1 cellular context compared by ENCODE assay signal in genomic region chr17:63843387-63844292, GRCh38.
TF ChIP-seq lines count a peak whose summit lies in the region.

No MANE protein-coding gene starts in this region.

TF ChIP-seq in HEK293, 187 proteins besides CTCF, POLR2A, EP300 and RAD21 (continued from another document):
- TF ChIP-seq ZNF747 (tag by site-specific recombination; IDR thresholded peaks at IDR 0.05) (no peak), WT1 (tag by site-specific recombination; IDR thresholded peaks at IDR 0.05) (no peak), GLIS2 (tag by site-specific recombination; IDR thresholded peaks at IDR 0.05) (no peak), RBAK (tag by site-specific recombination; IDR thresholded peaks at IDR 0.05) (no peak), PRDM6 (tag by site-specific recombination; IDR thresholded peaks at IDR 0.05) (no peak), ZNF518A (tag by site-specific recombination; conservative IDR thresholded peaks at IDR 0.05; ENCODE audit: low read depth) (peak; percentile 51), ZNF155 (tag by site-specific recombination; IDR thresholded peaks at IDR 0.05) (no peak), ZNF248 (tag by site-specific recombination; IDR thresholded peaks at IDR 0.05) (no peak), ZNF394 (tag by site-specific recombination; IDR thresholded peaks at IDR 0.05; ENCODE audit: borderline replicate concordance) (0 out of 2 replicates have a peak, but pooled peaks have one; percentile 25), PRDM1 (tag by site-specific recombination; IDR thresholded peaks at IDR 0.05) (no peak), ZXDB (tag by site-specific recombination; IDR thresholded peaks at IDR 0.05) (no peak)
